In the genomic region with DNA sequence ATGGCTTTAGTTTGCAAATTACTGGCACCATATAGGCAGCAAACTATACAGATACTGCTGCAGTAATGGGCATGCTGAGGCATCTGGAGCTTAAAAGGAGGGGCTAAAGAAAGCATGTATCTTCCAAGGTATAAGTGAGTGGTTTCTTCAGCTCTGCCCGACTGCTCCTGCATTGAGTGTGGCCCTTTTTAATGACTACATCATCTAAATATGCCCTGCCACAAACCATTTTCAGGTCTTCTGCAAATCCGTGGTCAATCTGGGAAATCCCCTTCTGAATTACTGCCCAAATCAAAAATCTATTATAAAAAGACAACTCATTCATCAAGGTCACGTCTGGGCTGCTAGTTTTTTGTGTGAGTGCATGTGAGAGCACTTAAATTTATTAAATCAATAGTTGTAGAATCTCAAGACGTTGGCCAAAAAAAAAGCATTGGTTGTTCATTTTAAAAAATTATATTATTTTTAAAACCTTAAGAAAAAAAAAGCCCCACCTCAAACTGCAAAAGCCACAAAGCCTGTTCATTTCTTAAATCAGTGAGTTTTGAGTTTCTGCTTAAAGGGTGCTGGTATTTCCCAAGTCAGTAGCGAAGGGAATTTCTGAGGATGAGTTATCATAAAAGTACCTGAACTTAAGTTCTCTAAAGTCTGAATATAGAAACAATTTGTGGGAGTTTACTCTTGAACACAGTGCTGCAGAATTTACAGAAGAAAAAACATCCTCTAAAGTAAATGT, we compare ENCODE assay signal across 8 cellular contexts. TPM values are rescaled to one million over a fixed set of nuclear protein-coding genes. Genes with fewer than 3 reads are reported as not detected.
DNase-seq lines count a peak whose midpoint lies in the region; ATAC-seq and TF ChIP-seq lines count a peak whose summit lies in the region.

No MANE protein-coding gene starts in this region.

- ATAC-seq in GM19023 (IDR thresholded peaks at IDR 0.05; ENCODE audit: unreplicated experiment) (peak; percentile 48), HG03342 (IDR thresholded peaks at IDR 0.05; ENCODE audit: unreplicated experiment) (peak; percentile 38), WTC11 (no peak), right lobe of liver (no peak)

- CTCF ChIA-PET in activated naive CD4-positive, alpha-beta T cell treated with anti-CD3 and anti-CD28 coated beads, Interleukin-2, amount 10 ng/mL, durations not matched to agents 7 days and 5 days (lab: Charles Lee): interaction anchor here (0.8 kb wide), 1 partner anchor 366 kb away, joined by 3 read pairs; no protein-coding TSS in a partner anchor
- CTCF ChIA-PET in WTC11 (lab: Charles Lee): no interaction called here

- TF ChIP-seq CTCF in C4-2B (conservative IDR thresholded peaks at IDR 0.05) (no peak), WTC11 (IDR thresholded peaks at IDR 0.05) (no peak), right lobe of liver (IDR thresholded peaks at IDR 0.05) (no peak)

- 29% methylated on average over 5 of the region's 5 CpGs for WGBS in right lobe of liver (ENCODE audit: insufficient coverage, low coverage, low lambda C conversion rate, missing lambda C conversion rate)

- H3K4me3 Mint-ChIP-seq in activated naive CD4-positive, alpha-beta T cell treated with anti-CD3 and anti-CD28 coated beads, Interleukin-2, amount 10 ng/mL, durations not matched to agents 7 days and 5 days: no peak overlapping the region
- no peak overlapping the region for H3K4me3 Mint-ChIP-seq in WTC11

- intact Hi-C loops in right lobe of liver (cut with DNase I): no loop called here

- H3K4me3 ChIP-seq in right lobe of liver: no peak overlapping the region

- no peaks in the 10 kb centered on the region for H3K27me3 Mint-ChIP-seq in activated naive CD4-positive, alpha-beta T cell treated with anti-CD3 and anti-CD28 coated beads, Interleukin-2, amount 10 ng/mL, durations not matched to agents 7 days and 5 days
- H3K27me3 Mint-ChIP-seq in WTC11 (ENCODE audit: low read depth): peaks cover 17% of the 10 kb centered on the region

- peak overlapping the region; percentile 81 for H3K27ac ChIP-seq in C4-2B
- no peak overlapping the region for H3K27ac ChIP-seq in right lobe of liver

- no peaks in the 10 kb centered on the region for H3K36me3 ChIP-seq in right lobe of liver

- peaks cover 67% of the 10 kb centered on the region for H3K36me3 Mint-ChIP-seq in activated naive CD4-positive, alpha-beta T cell treated with anti-CD3 and anti-CD28 coated beads, Interleukin-2, amount 10 ng/mL, durations not matched to agents 7 days and 5 days
- peaks cover 10% of the 10 kb centered on the region for H3K36me3 Mint-ChIP-seq in WTC11

- no peak for TF ChIP-seq POLR2A in right lobe of liver (IDR thresholded peaks at IDR 0.05)

- no peak for DNase-seq in activated naive CD4-positive, alpha-beta T cell treated with anti-CD3 and anti-CD28 coated beads, Interleukin-2, amount 10 ng/mL, durations not matched to agents 7 days and 5 days
- DNase-seq in OCI-M1 (lab: John Stamatoyannopoulos, UW): no peak
- DNase-seq in WTC11 (ENCODE audit: low spot score): no peak
- DNase-seq in right lobe of liver: no peak
- DNase-seq in NOMO-1 treated with dmso at 0.1 percent for 144 hours (lab: John Stamatoyannopoulos, UW; ENCODE audit: unreplicated experiment): no peak

- H3K27me3 ChIP-seq in right lobe of liver: no peaks in the 10 kb centered on the region

- H3K9me3 Mint-ChIP-seq in activated naive CD4-positive, alpha-beta T cell treated with anti-CD3 and anti-CD28 coated beads, Interleukin-2, amount 10 ng/mL, durations not matched to agents 7 days and 5 days: no peaks in the 10 kb centered on the region
- peaks cover 7% of the 10 kb centered on the region for H3K9me3 Mint-ChIP-seq in WTC11

- H3K4me1 Mint-ChIP-seq in activated naive CD4-positive, alpha-beta T cell treated with anti-CD3 and anti-CD28 coated beads, Interleukin-2, amount 10 ng/mL, durations not matched to agents 7 days and 5 days: peaks cover 90% of the 10 kb centered on the region
- H3K4me1 Mint-ChIP-seq in WTC11: peaks cover 8% of the 10 kb centered on the region

- POLR2A ChIA-PET in WTC11 (lab: Charles Lee): no interaction called here

- no peaks in the 10 kb centered on the region for H3K9me3 ChIP-seq in right lobe of liver

- peak overlapping the region; percentile 22 for H3K27ac Mint-ChIP-seq in activated naive CD4-positive, alpha-beta T cell treated with anti-CD3 and anti-CD28 coated beads, Interleukin-2, amount 10 ng/mL, durations not matched to agents 7 days and 5 days
- no peak overlapping the region for H3K27ac Mint-ChIP-seq in WTC11

- H3K4me1 ChIP-seq in right lobe of liver: no peaks in the 10 kb centered on the region

TF ChIP-seq in WTC11, 78 proteins besides CTCF, POLR2A, EP300 and RAD21:
- TF ChIP-seq CBFB (CRISPR knock-in tag; IDR thresholded peaks at IDR 0.05; ENCODE audit: low read depth): no peak
- TF ChIP-seq FOXJ3 (CRISPR knock-in tag; IDR thresholded peaks at IDR 0.05; ENCODE audit: borderline replicate concordance): no peak
- no peak for TF ChIP-seq ZNF138 (CRISPR knock-in tag; conservative IDR thresholded peaks at IDR 0.05)
- TF ChIP-seq SP1 (CRISPR knock-in tag; conservative IDR thresholded peaks at IDR 0.05): no peak
- no peak for TF ChIP-seq RELA (CRISPR knock-in tag; IDR thresholded peaks at IDR 0.05; ENCODE audit: borderline replicate concordance)
- TF ChIP-seq, protein P1, sequence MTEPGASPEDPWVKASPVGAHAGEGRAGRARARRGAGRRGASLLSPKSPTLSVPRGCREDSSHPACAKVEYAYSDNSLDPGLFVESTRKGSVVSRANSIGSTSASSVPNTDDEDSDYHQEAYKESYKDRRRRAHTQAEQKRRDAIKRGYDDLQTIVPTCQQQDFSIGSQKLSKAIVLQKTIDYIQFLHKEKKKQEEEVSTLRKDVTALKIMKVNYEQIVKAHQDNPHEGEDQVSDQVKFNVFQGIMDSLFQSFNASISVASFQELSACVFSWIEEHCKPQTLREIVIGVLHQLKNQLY (CRISPR knock-in tag; IDR thresholded peaks at IDR 0.05): no peak
- TF ChIP-seq ZNF416 (CRISPR knock-in tag; IDR thresholded peaks at IDR 0.05): no peak
- TF ChIP-seq, protein P2, sequence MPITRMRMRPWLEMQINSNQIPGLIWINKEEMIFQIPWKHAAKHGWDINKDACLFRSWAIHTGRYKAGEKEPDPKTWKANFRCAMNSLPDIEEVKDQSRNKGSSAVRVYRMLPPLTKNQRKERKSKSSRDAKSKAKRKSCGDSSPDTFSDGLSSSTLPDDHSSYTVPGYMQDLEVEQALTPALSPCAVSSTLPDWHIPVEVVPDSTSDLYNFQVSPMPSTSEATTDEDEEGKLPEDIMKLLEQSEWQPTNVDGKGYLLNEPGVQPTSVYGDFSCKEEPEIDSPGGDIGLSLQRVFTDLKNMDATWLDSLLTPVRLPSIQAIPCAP (CRISPR knock-in tag; IDR thresholded peaks at IDR 0.05): no peak
- no peak for TF ChIP-seq PRRX2 (CRISPR knock-in tag; IDR thresholded peaks at IDR 0.05)
- TF ChIP-seq ESRRA (CRISPR knock-in tag; IDR thresholded peaks at IDR 0.05; ENCODE audit: borderline replicate concordance): no peak
- TF ChIP-seq, protein P3, sequence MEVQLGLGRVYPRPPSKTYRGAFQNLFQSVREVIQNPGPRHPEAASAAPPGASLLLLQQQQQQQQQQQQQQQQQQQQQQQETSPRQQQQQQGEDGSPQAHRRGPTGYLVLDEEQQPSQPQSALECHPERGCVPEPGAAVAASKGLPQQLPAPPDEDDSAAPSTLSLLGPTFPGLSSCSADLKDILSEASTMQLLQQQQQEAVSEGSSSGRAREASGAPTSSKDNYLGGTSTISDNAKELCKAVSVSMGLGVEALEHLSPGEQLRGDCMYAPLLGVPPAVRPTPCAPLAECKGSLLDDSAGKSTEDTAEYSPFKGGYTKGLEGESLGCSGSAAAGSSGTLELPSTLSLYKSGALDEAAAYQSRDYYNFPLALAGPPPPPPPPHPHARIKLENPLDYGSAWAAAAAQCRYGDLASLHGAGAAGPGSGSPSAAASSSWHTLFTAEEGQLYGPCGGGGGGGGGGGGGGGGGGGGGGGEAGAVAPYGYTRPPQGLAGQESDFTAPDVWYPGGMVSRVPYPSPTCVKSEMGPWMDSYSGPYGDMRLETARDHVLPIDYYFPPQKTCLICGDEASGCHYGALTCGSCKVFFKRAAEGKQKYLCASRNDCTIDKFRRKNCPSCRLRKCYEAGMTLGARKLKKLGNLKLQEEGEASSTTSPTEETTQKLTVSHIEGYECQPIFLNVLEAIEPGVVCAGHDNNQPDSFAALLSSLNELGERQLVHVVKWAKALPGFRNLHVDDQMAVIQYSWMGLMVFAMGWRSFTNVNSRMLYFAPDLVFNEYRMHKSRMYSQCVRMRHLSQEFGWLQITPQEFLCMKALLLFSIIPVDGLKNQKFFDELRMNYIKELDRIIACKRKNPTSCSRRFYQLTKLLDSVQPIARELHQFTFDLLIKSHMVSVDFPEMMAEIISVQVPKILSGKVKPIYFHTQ (CRISPR knock-in tag; IDR thresholded peaks at IDR 0.05): no peak

RNA-seq across cellular contexts. Expression of a gene that starts 16.3 kb away (rescaled TPM):
- 2.7 to 3.7 TPM (median 3.2 TPM) in 3 replicates for total RNA-seq in WTC11 (2021)
- 10 to 100 TPM; 19.7 to 58.1 (median 22.8) TPM for total RNA-seq in right lobe of liver

RNA-seq across cellular contexts. Expression of a gene that starts 46.1 kb away (rescaled TPM):
- 0.11 TPM in 1 of 3 replicates, not detected in the others for total RNA-seq in WTC11 (2021)
- total RNA-seq in right lobe of liver: under 1 TPM in 1 of 6 experiments, not detected in 5; 0.12 TPM

Comparison
In these comparisons a context has a peak if more than half of its experiments do, and no peak if none do; other contexts are left out.
1. ATAC-seq: peak in GM19023 (single experiment) and HG03342 (single experiment); none in WTC11 (single experiment) and right lobe of liver (0 of 4).